11 cellular contexts compared by ENCODE assay signal in the genomic region with DNA sequence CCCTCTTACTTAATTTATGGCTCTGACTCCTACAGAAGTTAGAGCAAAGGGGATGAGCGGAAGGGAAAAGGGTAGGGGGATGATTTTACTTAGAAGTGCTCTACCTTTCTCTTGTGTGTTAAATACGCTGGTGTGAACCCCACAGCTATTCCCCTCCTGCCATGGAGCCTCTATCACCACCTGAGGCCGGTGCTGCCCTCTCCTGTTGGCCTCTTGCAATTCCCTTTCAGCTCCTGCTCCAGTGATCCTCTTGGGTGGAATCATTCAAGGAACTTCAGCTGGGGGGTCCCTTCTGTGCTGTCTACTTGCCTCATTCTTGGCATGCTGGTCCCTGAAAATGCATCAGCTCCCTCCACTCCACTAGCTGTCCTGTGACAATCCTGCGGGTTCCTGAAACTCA. TPM values are rescaled to one million over a fixed set of nuclear protein-coding genes. Genes with fewer than 3 reads are reported as not detected.
A peak's percentile ranks its signal among the peaks of the same experiment; 100 is the strongest.
DNase-seq lines count a peak whose midpoint lies in the region; ATAC-seq, FAIRE-seq and TF ChIP-seq lines count a peak whose summit lies in the region.
"Had no signal": no experiment of that assay in that cellular context is flagged by ENCODE, and none has a peak within 500 bp of the region (broad histone marks: within the 10 kb centered on the region; RNA-seq: fewer than 3 reads in every experiment).

No MANE protein-coding gene starts in this region.

- peak; percentile 4 for DNase-seq in GM23248
- peak; percentile 23 for DNase-seq in SK-N-DZ (ENCODE audit: low spot score)
- DNase-seq in HepG2 (ENCODE audit: low spot score) = no peak
- DNase-seq in natural killer cell = no peak
- DNase-seq in NCI-H446 (lab: John Stamatoyannopoulos, UW) = no peak
- no peak for DNase-seq in stimulated activated CD4-positive, alpha-beta T cell treated with anti-CD3 and anti-CD28 coated beads, Interleukin-15, amount 100 ng/mL, for 24 hours
- DNase-seq: activated effector memory CD4-positive, alpha-beta T cell treated with anti-CD3 and anti-CD28 coated beads, Interleukin-2, amount 50 U/mL, for 16 hours; dermis blood vessel endothelial cell; pancreas had no signal

- no peaks in the 10 kb centered on the region for H3K27me3 Mint-ChIP-seq in natural killer cell (ENCODE audit: low read depth in 2 of 2)

- H3K79me2 ChIP-seq in GM23248 (ENCODE audit: insufficient read depth) (no peaks in the 10 kb centered on the region), HepG2 (ENCODE audit: insufficient read depth, low read length) (no peaks in the 10 kb centered on the region)

- no peak overlapping the region for H3K27ac Mint-ChIP-seq in natural killer cell

- POLR2A ChIA-PET in HepG2 (lab: Yijun Ruan, JAX) = no interaction called here

- no peak overlapping the region for H3K4me3 Mint-ChIP-seq in natural killer cell

- H3K36me3 Mint-ChIP-seq in natural killer cell = no peaks in the 10 kb centered on the region

- H3K36me3 ChIP-seq in GM23248 (ENCODE audit: low read depth) (no peaks in the 10 kb centered on the region), HepG2 (replicated peaks in 1 of 2; ENCODE audit: control insufficient read depth in 1 of 2, insufficient read depth in 2 of 2, low read length in 2 of 2) (no peaks in the 10 kb centered on the region)
- H3K36me3 ChIP-seq: pancreas had no signal

- H3K4me2 ChIP-seq in GM23248 (ENCODE audit: unreplicated experiment) (no peak overlapping the region), HepG2 (ENCODE audit: low read depth, low read length) (no peak overlapping the region)

- H3K4me3 ChIP-seq in GM23248 (no peak overlapping the region), HepG2 (replicated peaks in 1 of 3; ENCODE audit: insufficient read depth in 1 of 3, low read depth in 2 of 3, low read length in 3 of 3) (no peak overlapping the region)
- H3K4me3 ChIP-seq: pancreas had no signal

- TF ChIP-seq POLR2A in HepG2 (IDR thresholded peaks at IDR 0.05; ENCODE audit: insufficient read depth in 1 of 2, low read depth in 2 of 2, low read length in 2 of 2) = no peak

- H3K27ac ChIP-seq in C4-2B (no peak overlapping the region), GM23248 (no peak overlapping the region), HepG2 (ENCODE audit: extremely low read length, insufficient read depth, low read length) (no peak overlapping the region)
- H3K27ac ChIP-seq: pancreas had no signal

- no peaks in the 10 kb centered on the region for H3F3A ChIP-seq in GM23248 (ENCODE audit: insufficient read depth)

- CTCF ChIA-PET in HepG2 (lab: Yijun Ruan, JAX; ENCODE audit: low intra/inter-chr PET ratio, low total read pairs) = no interaction called here

- ATAC-seq in HepG2 (peak; percentile 81), natural killer cell (no peak), GM18909 (IDR thresholded peaks at IDR 0.05; ENCODE audit: poor library complexity, unreplicated experiment) (no peak)
- ATAC-seq: pancreas had no signal

- H3K4me1 Mint-ChIP-seq in natural killer cell = no peaks in the 10 kb centered on the region

- H3K9ac ChIP-seq in GM23248 (no peak overlapping the region), HepG2 (ENCODE audit: insufficient read depth, low read depth, low read length) (no peak overlapping the region)

- H3K9me3 ChIP-seq in GM23248 (ENCODE audit: low read depth) (no peaks in the 10 kb centered on the region), HepG2 (ENCODE audit: low read length) (no peaks in the 10 kb centered on the region)
- H3K9me3 ChIP-seq: pancreas had no signal

- TF ChIP-seq CTCF in C4-2B (conservative IDR thresholded peaks at IDR 0.05) = peak; percentile 51
- TF ChIP-seq CTCF in HepG2 (CRISPR knock-in tag; IDR thresholded peaks at IDR 0.05) = peak; percentile 50
- no peak for TF ChIP-seq CTCF in natural killer cell (IDR thresholded peaks at IDR 0.05)

- H2AFZ ChIP-seq in GM23248 = no peak overlapping the region
- H2AFZ ChIP-seq in HepG2 (ENCODE audit: low read length) = no peak overlapping the region

- in situ Hi-C loops in GM23248 (cut with MboI) = no loop called here
- in situ Hi-C loops in HepG2 (cut with HindIII; ENCODE audit: extremely low pct_ligation_motif_present, low pct_unique_long_range_greater_than_20kb) = no loop called here

- TF ChIP-seq RAD21 in HepG2 (CRISPR knock-in tag; IDR thresholded peaks at IDR 0.05) = no peak

- intact Hi-C loops in HepG2 (cut with micrococcal nuclease; ENCODE audit: unreplicated experiment) = no loop called here
- intact Hi-C loops in natural killer cell (cut with micrococcal nuclease) = no loop called here

- no peaks in the 10 kb centered on the region for H3K9me2 ChIP-seq in GM23248 (ENCODE audit: insufficient read depth)

- 9 to 17% methylated on average over 4 of the region's 4 CpGs for WGBS in GM23248 (ENCODE audit: low coverage in 1 of 2, low lambda C conversion rate in 2 of 2, missing lambda C conversion rate in 2 of 2), 2 experiments
- 2% methylated on average over 4 of the region's 4 CpGs for WGBS in HepG2 (ENCODE audit: low lambda C conversion rate)

- H4K20me1 ChIP-seq in GM23248 (ENCODE audit: insufficient read depth) (no peaks in the 10 kb centered on the region), HepG2 (ENCODE audit: insufficient read depth, low read length) (no peaks in the 10 kb centered on the region)

- H3K4me1 ChIP-seq in GM23248 (ENCODE audit: insufficient read depth) (no peaks in the 10 kb centered on the region), HepG2 (ENCODE audit: insufficient read depth, low read length) (no peaks in the 10 kb centered on the region)
- H3K4me1 ChIP-seq: pancreas had no signal

- FAIRE-seq in HepG2 (lab: Jason Lieb, UNC) = no peak
- FAIRE-seq: pancreas had no signal

- no peak for TF ChIP-seq EP300 in HepG2 (IDR thresholded peaks at IDR 0.05; ENCODE audit: low read depth in 2 of 2, low read length in 2 of 2)
- no peak for TF ChIP-seq EP300 in HepG2 (CRISPR knock-in tag; IDR thresholded peaks at IDR 0.05; ENCODE audit: borderline replicate concordance)

- peaks cover 5 to 18% of the 10 kb centered on the region in 2 donors for H3K9me3 Mint-ChIP-seq in natural killer cell

- BruUV-seq in HepG2 (replicated peaks; lab: Mats Ljungman, UMichigan) = no TSS peak

- no peaks in the 10 kb centered on the region for H3K27me3 ChIP-seq in GM23248 (replicated peaks; ENCODE audit: insufficient read depth)
- H3K27me3 ChIP-seq in HepG2 (ENCODE audit: control insufficient read depth in 1 of 2, insufficient read depth in 2 of 2, low read length in 2 of 2) = no peaks in the 10 kb centered on the region
- H3K27me3 ChIP-seq: pancreas had no signal

TF ChIP-seq in HepG2, 621 proteins besides CTCF, POLR2A, EP300 and RAD21:
- TF ChIP-seq ZNF282 (IDR thresholded peaks at IDR 0.05; ENCODE audit: partially characterized antibody) (no peak), NPAS2 (CRISPR knock-in tag; IDR thresholded peaks at IDR 0.05; ENCODE audit: borderline replicate concordance) (no peak), KMT2B (CRISPR knock-in tag; IDR thresholded peaks at IDR 0.05) (no peak), STAG1 (CRISPR knock-in tag; IDR thresholded peaks at IDR 0.05) (peak; percentile 44), SP1 (IDR thresholded peaks at IDR 0.05) (no peak), SP1 (CRISPR knock-in tag; IDR thresholded peaks at IDR 0.05) (no peak), SMC3 (IDR thresholded peaks at IDR 0.05; ENCODE audit: low read length) (peak; percentile 9; the same call in 1 of the 2 replicates)
TF ChIP-seq in HepG2: peak in this region for 2.

RNA-seq across cellular contexts. Expression of a gene that starts 41.8 kb away (rescaled TPM):
- total RNA-seq in GM23248 (2014; rRNA removed; shearing (Covaris generic)) = not detected in 2 replicates
- polyA plus RNA-seq in GM23248 (2016; fragmentation: Nextera tagmentation; extraction: Ambion mirVana) (not detected in 2 replicates), HepG2 (2011; rRNA removed) (0.16 TPM in 1 of 2 replicates, not detected in the other)
- polyA plus RNA-seq in SK-N-DZ (2014; cell fraction: cytosol; rRNA removed) = 0.41 and 1.3 TPM in 2 replicates
- 0.09 and 0.17 TPM in 2 replicates for polyA plus RNA-seq in SK-N-DZ (2014; cell fraction: nucleus; rRNA removed)
- total RNA-seq in HepG2 (2016; rRNA removed; fragmentation: Illumina TruSeq; extraction: Trizol) (not detected in 2 replicates), natural killer cell (not detected)
- total RNA-seq in HepG2 (2016; cell fraction: cytosol; rRNA removed; fragmentation: Illumina TruSeq; extraction: Trizol; ENCODE audit: low read depth) = not detected in 2 replicates
- total RNA-seq in HepG2 (2016; cell fraction: insoluble cytoplasmic fraction; rRNA removed; fragmentation: Illumina TruSeq; extraction: Trizol) = not detected in 2 replicates
- total RNA-seq in HepG2 (2016; cell fraction: membrane; rRNA removed; fragmentation: Illumina TruSeq; extraction: Trizol) = not detected in 2 replicates
- total RNA-seq in HepG2 (2016; cell fraction: nucleus; rRNA removed; fragmentation: Illumina TruSeq; extraction: Trizol) = not detected in 2 replicates
- polyA plus RNA-seq in HepG2 (2011; cell fraction: cytosol; rRNA removed) = not detected in 2 replicates
- 0.50 TPM in 1 of 2 replicates, not detected in the other for polyA plus RNA-seq in HepG2 (2011; cell fraction: nucleus; rRNA removed)
- polyA plus RNA-seq in HepG2 (2012) = not detected in 2 replicates
- not detected in 2 replicates for polyA plus RNA-seq in HepG2 (2016; cell fraction: cytosol; fragmentation: Illumina TruSeq; extraction: Trizol; ENCODE audit: low read depth)
- not detected in 2 replicates for polyA plus RNA-seq in HepG2 (2016; cell fraction: insoluble cytoplasmic fraction; fragmentation: Illumina TruSeq; extraction: Trizol; ENCODE audit: low read depth)
- not detected in 2 replicates for polyA plus RNA-seq in HepG2 (2016; cell fraction: membrane; fragmentation: Illumina TruSeq; extraction: Trizol; ENCODE audit: low read depth)
- not detected in 2 replicates for polyA plus RNA-seq in HepG2 (2016; cell fraction: nucleus; fragmentation: Illumina TruSeq; extraction: Trizol; ENCODE audit: insufficient read depth, low read depth)
- polyA minus RNA-seq in HepG2 (2011; rRNA and poly(A)+ RNA removed; ENCODE audit: low replicate concordance) = 0.44 TPM in 1 of 2 replicates, not detected in the other
- polyA minus RNA-seq in HepG2 (2011; cell fraction: cytosol; rRNA and poly(A)+ RNA removed) = not detected in 2 replicates
- not detected in 2 replicates for polyA minus RNA-seq in HepG2 (2011; cell fraction: nucleus; rRNA and poly(A)+ RNA removed)
- total RNA-seq: dermis blood vessel endothelial cell had no signal

Comparison
In these comparisons a context has a peak if more than half of its experiments do, and no peak if none do; other contexts are left out.
1. DNase-seq: peak in GM23248 (single experiment) and SK-N-DZ (single experiment); none in HepG2 (single experiment), natural killer cell (single experiment), NCI-H446 (0 of 2) and stimulated activated CD4-positive, alpha-beta T cell treated with anti-CD3 and anti-CD28 coated beads, Interleukin-15, amount 100 ng/mL, for 24 hours (single experiment).